In the genomic region with DNA sequence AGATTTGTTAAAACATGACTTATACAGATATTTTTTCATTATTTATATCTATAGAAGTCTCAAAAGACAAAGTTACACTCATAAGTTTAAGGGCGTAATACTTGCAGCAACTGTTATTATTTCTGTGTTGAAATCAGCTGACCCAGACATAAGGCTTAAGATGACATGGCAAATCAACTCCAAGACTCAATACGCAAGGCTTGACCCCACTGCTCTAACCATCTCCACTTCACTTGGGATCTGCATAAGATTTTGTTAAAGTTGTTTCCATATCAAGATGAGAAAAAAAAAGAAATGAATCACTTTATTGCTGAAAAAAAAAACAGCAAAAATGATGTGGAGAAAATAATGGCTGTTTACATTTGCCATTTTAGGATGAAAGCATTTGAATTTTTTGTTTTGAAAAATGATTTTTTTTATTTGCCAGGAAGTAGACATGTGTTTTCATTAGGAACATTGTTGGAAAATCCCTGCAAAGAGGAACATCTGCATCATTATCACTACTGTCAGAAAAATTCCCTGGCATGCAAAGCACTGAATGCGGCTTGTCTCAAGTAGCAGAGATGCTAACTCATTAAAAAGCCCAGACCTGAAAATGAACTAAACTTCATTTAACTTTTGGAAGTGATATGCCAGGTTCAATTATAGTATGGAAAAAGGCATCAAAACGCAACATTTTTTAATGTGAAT, we compare ENCODE assay signal across 18 cellular contexts.
"Had no signal": no experiment of that assay in that cellular context is flagged by ENCODE, and none has a peak within 500 bp of the region (broad histone marks: within the 10 kb centered on the region; RNA-seq: fewer than 3 reads in every experiment).

No MANE protein-coding gene starts in this region.

- H3K27me3 Mint-ChIP-seq: activated CD4-positive, alpha-beta T cell treated with anti-CD3 and anti-CD28 coated beads, Interleukin-2, amount 10 ng/mL, durations not matched to agents 7 days and 5 days; activated naive CD8-positive, alpha-beta T cell treated with anti-CD3 and anti-CD28 coated beads, Interleukin-2, amount 10 ng/mL, durations not matched to agents 7 days and 5 days; effector memory CD8-positive, alpha-beta T cell; naive B cell had no signal

- H3K4me1 Mint-ChIP-seq: activated CD4-positive, alpha-beta T cell treated with anti-CD3 and anti-CD28 coated beads, Interleukin-2, amount 10 ng/mL, durations not matched to agents 7 days and 5 days; activated naive CD8-positive, alpha-beta T cell treated with anti-CD3 and anti-CD28 coated beads, Interleukin-2, amount 10 ng/mL, durations not matched to agents 7 days and 5 days; immature natural killer cell; naive B cell; neural progenitor cell had no signal

- H3K27ac ChIP-seq: epithelial cell of prostate, neural progenitor cell, pancreas, transverse colon, vagina had no signal

- H3K36me3 Mint-ChIP-seq: activated naive CD8-positive, alpha-beta T cell treated with anti-CD3 and anti-CD28 coated beads, Interleukin-2, amount 10 ng/mL, durations not matched to agents 7 days and 5 days; immature natural killer cell; naive B cell; neural progenitor cell had no signal

- H3K36me3 ChIP-seq: neural progenitor cell, pancreas, transverse colon, vagina had no signal

- H3K9me3 ChIP-seq: pancreas, transverse colon, vagina had no signal

- H2AFZ ChIP-seq: neural progenitor cell had no signal

- H3K27me3 ChIP-seq: neural progenitor cell, pancreas, transverse colon, vagina had no signal

- H3K4me3 Mint-ChIP-seq: activated CD4-positive, alpha-beta T cell treated with anti-CD3 and anti-CD28 coated beads, Interleukin-2, amount 10 ng/mL, durations not matched to agents 7 days and 5 days; activated naive CD8-positive, alpha-beta T cell treated with anti-CD3 and anti-CD28 coated beads, Interleukin-2, amount 10 ng/mL, durations not matched to agents 7 days and 5 days; effector memory CD8-positive, alpha-beta T cell; immature natural killer cell; naive B cell; neural progenitor cell had no signal

- H3K9ac ChIP-seq: neural progenitor cell had no signal

- H3K27ac Mint-ChIP-seq: activated CD4-positive, alpha-beta T cell treated with anti-CD3 and anti-CD28 coated beads, Interleukin-2, amount 10 ng/mL, durations not matched to agents 7 days and 5 days; activated naive CD8-positive, alpha-beta T cell treated with anti-CD3 and anti-CD28 coated beads, Interleukin-2, amount 10 ng/mL, durations not matched to agents 7 days and 5 days; effector memory CD8-positive, alpha-beta T cell; immature natural killer cell; naive B cell; neural progenitor cell had no signal

- H3K4me3 ChIP-seq: neural progenitor cell, pancreas, transverse colon, vagina had no signal

- H3K4me2 ChIP-seq: neural progenitor cell had no signal

- DNase-seq: activated CD4-positive, alpha-beta T cell treated with anti-CD3 and anti-CD28 coated beads, Interleukin-2, amount 10 ng/mL, durations not matched to agents 7 days and 5 days; activated CD8-positive, alpha-beta memory T cell treated with anti-CD3 and anti-CD28 coated beads, Interleukin-2, amount 50 U/mL, for 48 hours; activated naive CD4-positive, alpha-beta T cell; activated naive CD8-positive, alpha-beta T cell treated with anti-CD3 and anti-CD28 coated beads, Interleukin-2, amount 10 ng/mL, durations not matched to agents 7 days and 5 days; aorta; dermis blood vessel endothelial cell; effector memory CD8-positive, alpha-beta T cell; glutamatergic neuron; immature natural killer cell; naive B cell; pancreas; stimulated activated naive CD8-positive, alpha-beta T cell treated with anti-CD3 and anti-CD28 coated beads, Interleukin-15, Interleukin-2, amounts not matched to agents 100 U/mL and 50 U/mL, for 24 hours; T-helper 2 cell; transverse colon had no signal

- ATAC-seq: effector memory CD8-positive, alpha-beta T cell; pancreas; stimulated activated naive CD8-positive, alpha-beta T cell treated with anti-CD3 and anti-CD28 coated beads, Interleukin-15, Interleukin-2, amounts not matched to agents 100 U/mL and 50 U/mL, for 24 hours had no signal

- H3K4me1 ChIP-seq: neural progenitor cell, pancreas, transverse colon, vagina had no signal

- FAIRE-seq: bronchial epithelial cell, pancreas had no signal

- H3K9me3 Mint-ChIP-seq: activated CD4-positive, alpha-beta T cell treated with anti-CD3 and anti-CD28 coated beads, Interleukin-2, amount 10 ng/mL, durations not matched to agents 7 days and 5 days; activated naive CD8-positive, alpha-beta T cell treated with anti-CD3 and anti-CD28 coated beads, Interleukin-2, amount 10 ng/mL, durations not matched to agents 7 days and 5 days; neural progenitor cell had no signal
